22 cellular contexts compared by ENCODE assay signal in the genomic region with DNA sequence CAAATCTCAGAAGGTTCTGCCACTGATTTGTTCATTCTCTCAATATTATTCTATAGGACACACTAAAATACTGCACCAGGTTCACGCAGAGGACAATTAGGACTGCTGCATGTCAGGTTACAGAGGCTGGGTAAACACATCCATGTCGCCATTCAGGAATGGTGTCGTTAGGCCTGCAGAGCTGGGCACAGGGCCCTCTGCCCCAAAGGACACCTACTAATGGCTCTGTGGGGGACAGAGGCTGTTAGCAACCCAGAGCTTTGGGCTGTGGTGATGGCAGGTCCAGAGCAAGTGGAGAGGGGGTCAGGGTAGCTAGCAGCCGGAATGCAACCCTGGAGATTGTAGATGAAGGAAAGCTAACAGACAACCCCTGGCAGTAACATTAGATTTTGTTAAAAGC.
DNase-seq lines count a peak whose midpoint lies in the region; ATAC-seq and TF ChIP-seq lines count a peak whose summit lies in the region.
"Had no signal": no experiment of that assay in that cellular context is flagged by ENCODE, and none has a peak within 500 bp of the region (broad histone marks: within the 10 kb centered on the region; RNA-seq: fewer than 3 reads in every experiment).

No MANE protein-coding gene starts in this region.

- H3K27me3 ChIP-seq in ACC112 (ENCODE audit: insufficient read depth, low read length) (no peaks in the 10 kb centered on the region), PC-3 (ENCODE audit: low read length) (no peaks in the 10 kb centered on the region), psoas muscle (ENCODE audit: insufficient read depth in 3 of 3, low read length in 2 of 3) (no peaks in the 10 kb centered on the region)
- H3K27me3 ChIP-seq: neural progenitor cell, uterus had no signal

- no peak for TF ChIP-seq CTCF in PC-3 (conservative IDR thresholded peaks at IDR 0.05; ENCODE audit: low read depth, low read length)
- TF ChIP-seq CTCF in psoas muscle (IDR thresholded peaks at IDR 0.05): no peak

- H3K79me2 ChIP-seq in ACC112 (ENCODE audit: control insufficient read depth, insufficient read depth, low read length, unreplicated experiment): no peaks in the 10 kb centered on the region
- no peaks in the 10 kb centered on the region for H3K79me2 ChIP-seq in PC-3 (ENCODE audit: low read length)

- H3K27ac ChIP-seq in ACC112 (ENCODE audit: low read depth, low read length): peak overlapping the region; percentile 97
- H3K27ac ChIP-seq in PC-3 (ENCODE audit: low read length): peak overlapping the region; percentile 60
- peak overlapping the region; percentile 33 for H3K27ac ChIP-seq in epithelial cell of prostate
- H3K27ac ChIP-seq in psoas muscle: peak overlapping the region; percentile 78
- H3K27ac ChIP-seq: neural progenitor cell, uterus, WERI-Rb-1 had no signal

- peak overlapping the region; percentile 43; the same call in 1 of the 2 replicates for H3K4me3 ChIP-seq in ACC112 (ENCODE audit: low read depth, low read length)
- no peak overlapping the region for H3K4me3 ChIP-seq in PC-3 (ENCODE audit: low read length)
- no peak overlapping the region for H3K4me3 ChIP-seq in psoas muscle
- H3K4me3 ChIP-seq: GM12878, neural progenitor cell, uterus had no signal

- WGBS in psoas muscle, 3 donors: 66 to 81% (median 79%) methylated on average over 4 of the region's 4 CpGs

- peak overlapping the region; percentile 86 for H2AFZ ChIP-seq in ACC112 (ENCODE audit: low read length, unreplicated experiment)
- peak overlapping the region; percentile 72 for H2AFZ ChIP-seq in PC-3 (ENCODE audit: low read length)
- H2AFZ ChIP-seq: neural progenitor cell had no signal

- POLR2A ChIA-PET in PC-3 (lab: Charles Lee; ENCODE audit: unreplicated experiment): no interaction called here

- DNase-seq in PC-3: no peak
- DNase-seq in epithelial cell of prostate (ENCODE audit: low read depth, low spot score): no peak
- no peak for DNase-seq in psoas muscle
- DNase-seq in HCEC 1CT: no peak
- DNase-seq in NCI-H2227 (lab: John Stamatoyannopoulos, UW; ENCODE audit: unreplicated experiment): no peak
- DNase-seq in C1 segment of cervical spinal cord (lab: John Stamatoyannopoulos, UW): no peak
- DNase-seq in stimulated activated CD4-positive, alpha-beta T cell treated with anti-CD3 and anti-CD28 coated beads, Interleukin-4, amount 100 ng/mL, for 4 hours: no peak
- DNase-seq: activated CD4-positive, alpha-beta T cell treated with anti-CD3 and anti-CD28 coated beads, Interleukin-2, amount 50 U/mL, for 4 hours; activated gamma-delta T cell; CD4-positive, alpha-beta memory T cell; central memory CD4-positive, alpha-beta T cell; DMS79; left colon; NCI-H1694; NCI-H69; stimulated activated CD4-positive, alpha-beta T cell treated with anti-CD3 and anti-CD28 coated beads, Interleukin-12 subunit alpha, Interleukin-12 subunit beta, amount 100 ng/mL, for 4 hours; T-helper 2 cell; uterus; WERI-Rb-1 had no signal

- H3K9me2 ChIP-seq in PC-3 (replicated peaks; ENCODE audit: low read length): no peaks in the 10 kb centered on the region

- H3K36me3 ChIP-seq in ACC112 (ENCODE audit: insufficient read depth, low read length) (no peaks in the 10 kb centered on the region), PC-3 (ENCODE audit: low read depth, low read length) (no peaks in the 10 kb centered on the region), psoas muscle (ENCODE audit: insufficient read depth in 1 of 2, low read depth in 1 of 2) (no peaks in the 10 kb centered on the region)
- H3K36me3 ChIP-seq: neural progenitor cell, uterus, WERI-Rb-1 had no signal

- CTCF ChIA-PET in PC-3 (lab: Charles Lee): no interaction called here

- H3K4me1 ChIP-seq in ACC112 (ENCODE audit: control insufficient read depth, insufficient read depth, low read length, unreplicated experiment) (peaks cover 29% of the 10 kb centered on the region), PC-3 (ENCODE audit: insufficient read depth, low read length) (peaks cover 16% of the 10 kb centered on the region), psoas muscle (peaks cover 16% of the 10 kb centered on the region)
- H3K4me1 ChIP-seq: neural progenitor cell, uterus had no signal

- H3K9ac ChIP-seq in PC-3 (ENCODE audit: low read length): peak overlapping the region; percentile 14; the same call in 1 of the 2 replicates
- H3K9ac ChIP-seq: neural progenitor cell had no signal

- intact Hi-C loops in PC-3 (cut with micrococcal nuclease) (no loop called here), psoas muscle (cut with DNase I) (no loop called here)

- BruUV-seq in PC-3 (replicated peaks; lab: Mats Ljungman, UMichigan): no TSS peak

- H3K9me3 ChIP-seq in PC-3 (ENCODE audit: low read length): no peaks in the 10 kb centered on the region
- no peaks in the 10 kb centered on the region for H3K9me3 ChIP-seq in psoas muscle
- H3K9me3 ChIP-seq: uterus had no signal

- no peaks in the 10 kb centered on the region for H3F3A ChIP-seq in PC-3 (ENCODE audit: low read length, unreplicated experiment)

- no peaks in the 10 kb centered on the region for H4K20me1 ChIP-seq in PC-3 (ENCODE audit: low read length)

- ATAC-seq in PC-3 (no peak), psoas muscle (peak; percentile 42 to 73 (median 58))
- ATAC-seq: left colon had no signal

- no peak overlapping the region for H3K4me2 ChIP-seq in PC-3 (ENCODE audit: low read length)
- H3K4me2 ChIP-seq: neural progenitor cell had no signal

Comparison
In these comparisons a context has a peak if more than half of its experiments do, and no peak if none do; other contexts are left out.
1. H3K27ac ChIP-seq: peak in every context shown above with its lines; median percentile 97 in ACC112; 78 in psoas muscle; 60 in PC-3; 33 in epithelial cell of prostate.